Comparison of ENCODE assay signal across 17 cellular contexts in genomic region chr5:107370569-107370968, GRCh38.
"Had no signal": no experiment of that assay in that cellular context is flagged by ENCODE, and none has a peak within 500 bp of the region (broad histone marks: within the 10 kb centered on the region; RNA-seq: fewer than 3 reads in every experiment).

No MANE protein-coding gene starts in this region.

- H3K4me3 ChIP-seq: coronary artery, skin epidermis had no signal

- H3K36me3 Mint-ChIP-seq: activated naive CD8-positive, alpha-beta T cell treated with anti-CD3 and anti-CD28 coated beads, Interleukin-2, amount 10 ng/mL, durations not matched to agents 7 days and 5 days had no signal

- H3K9ac ChIP-seq: SK-N-SH had no signal

- H3K27ac Mint-ChIP-seq: activated CD4-positive, alpha-beta T cell treated with anti-CD3 and anti-CD28 coated beads, Interleukin-2, amount 10 ng/mL, durations not matched to agents 24 days and 14 days; activated CD8-positive, alpha-beta T cell treated with anti-CD3 and anti-CD28 coated beads for 36 hours; activated naive CD8-positive, alpha-beta T cell treated with anti-CD3 and anti-CD28 coated beads, Interleukin-2, amount 10 ng/mL, durations not matched to agents 7 days and 5 days; activated T-helper 17 cell treated with anti-CD3 and anti-CD28 coated beads, Interleukin-2, amount 50 U/mL, for 72 hours had no signal

- H3K27ac ChIP-seq: coronary artery, skin epidermis had no signal

- ATAC-seq: activated CD8-positive, alpha-beta T cell treated with anti-CD3 and anti-CD28 coated beads for 36 hours; activated T-helper 17 cell treated with anti-CD3 and anti-CD28 coated beads, Interleukin-2, amount 50 U/mL, for 72 hours; left lobe of liver had no signal

- H3K4me3 Mint-ChIP-seq: activated CD4-positive, alpha-beta T cell treated with anti-CD3 and anti-CD28 coated beads, Interleukin-2, amount 10 ng/mL, durations not matched to agents 24 days and 14 days; activated CD8-positive, alpha-beta T cell treated with anti-CD3 and anti-CD28 coated beads for 36 hours; activated naive CD8-positive, alpha-beta T cell treated with anti-CD3 and anti-CD28 coated beads, Interleukin-2, amount 10 ng/mL, durations not matched to agents 7 days and 5 days; activated T-helper 17 cell treated with anti-CD3 and anti-CD28 coated beads, Interleukin-2, amount 50 U/mL, for 72 hours had no signal

- DNase-seq: activated CD4-positive, alpha-beta T cell treated with anti-CD3 and anti-CD28 coated beads, Interleukin-2, amount 10 ng/mL, durations not matched to agents 24 days and 14 days; activated CD8-positive, alpha-beta T cell treated with anti-CD3 and anti-CD28 coated beads for 36 hours; activated naive CD4-positive, alpha-beta T cell; activated naive CD8-positive, alpha-beta T cell treated with anti-CD3 and anti-CD28 coated beads, Interleukin-2, amount 10 ng/mL, durations not matched to agents 7 days and 5 days; activated T-cell treated with anti-CD3 and anti-CD28 coated beads, Interleukin-2, amount 50 U/mL, for 1 hour; amygdala; central memory CD4-positive, alpha-beta T cell; hippocampal formation; islet precursor cell; retina; SK-N-SH; stimulated activated CD4-positive, alpha-beta T cell treated with anti-CD3 and anti-CD28 coated beads, Interleukin-15, amount 100 ng/mL, for 24 hours; stimulated activated CD4-positive, alpha-beta T cell treated with anti-CD3 and anti-CD28 coated beads, Interleukin-2, amount 100 ng/mL, for 48 hours had no signal

- H3K27me3 Mint-ChIP-seq: activated naive CD8-positive, alpha-beta T cell treated with anti-CD3 and anti-CD28 coated beads, Interleukin-2, amount 10 ng/mL, durations not matched to agents 7 days and 5 days; activated T-helper 17 cell treated with anti-CD3 and anti-CD28 coated beads, Interleukin-2, amount 50 U/mL, for 72 hours had no signal

- H3K4me1 Mint-ChIP-seq: activated naive CD8-positive, alpha-beta T cell treated with anti-CD3 and anti-CD28 coated beads, Interleukin-2, amount 10 ng/mL, durations not matched to agents 7 days and 5 days; activated T-helper 17 cell treated with anti-CD3 and anti-CD28 coated beads, Interleukin-2, amount 50 U/mL, for 72 hours had no signal

- H3K4me2 ChIP-seq: SK-N-SH had no signal

- H3K9me3 Mint-ChIP-seq: activated CD4-positive, alpha-beta T cell treated with anti-CD3 and anti-CD28 coated beads, Interleukin-2, amount 10 ng/mL, durations not matched to agents 24 days and 14 days; activated CD8-positive, alpha-beta T cell treated with anti-CD3 and anti-CD28 coated beads for 36 hours; activated naive CD8-positive, alpha-beta T cell treated with anti-CD3 and anti-CD28 coated beads, Interleukin-2, amount 10 ng/mL, durations not matched to agents 7 days and 5 days; activated T-helper 17 cell treated with anti-CD3 and anti-CD28 coated beads, Interleukin-2, amount 50 U/mL, for 72 hours had no signal

- H3K9me3 ChIP-seq: SK-N-SH had no signal
